22 cellular contexts compared by ENCODE assay signal in genomic region chr1:185341196-185341781, GRCh38. TPM values are rescaled to one million over a fixed set of nuclear protein-coding genes. Genes with fewer than 3 reads are reported as not detected.
DNase-seq lines count a peak whose midpoint lies in the region; ATAC-seq, FAIRE-seq and TF ChIP-seq lines count a peak whose summit lies in the region.
"Had no signal": no experiment of that assay in that cellular context is flagged by ENCODE, and none has a peak within 500 bp of the region (broad histone marks: within the 10 kb centered on the region; RNA-seq: fewer than 3 reads in every experiment).

No MANE protein-coding gene starts in this region.

- peak overlapping the region; percentile 11 for H3K18ac ChIP-seq in mesendoderm (ENCODE audit: low read length)

- H3K36me3 ChIP-seq in SK-N-SH (replicated peaks in 1 of 2; ENCODE audit: control insufficient read depth in 1 of 2, insufficient read depth in 2 of 2, low read length in 1 of 2) (no peaks in the 10 kb centered on the region), GM12878 (ENCODE audit: control insufficient read depth in 2 of 2, insufficient read depth in 2 of 2, low read length in 1 of 2) (no peaks in the 10 kb centered on the region), mesendoderm (ENCODE audit: control insufficient read depth, insufficient read depth, low read length) (no peaks in the 10 kb centered on the region)
- H3K36me3 ChIP-seq: BLaER1 had no signal

- no peaks in the 10 kb centered on the region for H3K79me2 ChIP-seq in SK-N-SH (ENCODE audit: insufficient read depth)
- no peaks in the 10 kb centered on the region for H3K79me2 ChIP-seq in GM12878 (ENCODE audit: control insufficient read depth, insufficient read depth, low read length)
- H3K79me2 ChIP-seq in mesendoderm (ENCODE audit: control insufficient read depth, insufficient read depth, low read length), result no peaks in the 10 kb centered on the region

- TF ChIP-seq RAD21 in SK-N-SH (IDR thresholded peaks at IDR 0.05; ENCODE audit: low read length) (no peak), GM12878 (IDR thresholded peaks at IDR 0.05; ENCODE audit: insufficient read depth, low read depth, low read length) (no peak)

- no peaks in the 10 kb centered on the region for H4K20me1 ChIP-seq in SK-N-SH (ENCODE audit: insufficient read depth)
- H4K20me1 ChIP-seq in GM12878 (ENCODE audit: control insufficient read depth, insufficient read depth), result no peaks in the 10 kb centered on the region

- TF ChIP-seq POLR2A in GM12878 (IDR thresholded peaks at IDR 0.05; ENCODE audit: low read depth, low read length), result no peak

- no peak overlapping the region for H3K56ac ChIP-seq in mesendoderm (ENCODE audit: low read length)

- H3K9me2 ChIP-seq in SK-N-SH, result no peaks in the 10 kb centered on the region

- no peak overlapping the region for H3K4me3 Mint-ChIP-seq in activated T-cell treated with anti-CD3 and anti-CD28 coated beads, Interleukin-2, amount 50 U/mL, for 24 hours
- H3K4me3 Mint-ChIP-seq: CD14-positive monocyte, HFFc6, IgD-negative memory B cell had no signal

- TF ChIP-seq EP300 in SK-N-SH (IDR thresholded peaks at IDR 0.05; ENCODE audit: borderline replicate concordance in 1 of 2, low read depth in 1 of 2, low read length in 1 of 2) (no peak), GM12878 (IDR thresholded peaks at IDR 0.05; ENCODE audit: borderline replicate concordance in 1 of 2, control insufficient read depth in 1 of 2, low read depth in 2 of 2, low read length in 2 of 2) (no peak)

- no peak for DNase-seq in SK-N-SH
- no peak for DNase-seq in GM12878 (ENCODE audit: low read depth, low spot score)
- DNase-seq in mesendoderm, result no peak
- DNase-seq in activated T-cell treated with anti-CD3 and anti-CD28 coated beads, Interleukin-2, amount 50 U/mL, for 24 hours, result no peak
- DNase-seq: Caco-2, GOT3, H7, HFFc6, KG1 had no signal

- H3K36me3 Mint-ChIP-seq in activated T-cell treated with anti-CD3 and anti-CD28 coated beads, Interleukin-2, amount 50 U/mL, for 24 hours (ENCODE audit: low read depth), result no peaks in the 10 kb centered on the region

- no peak overlapping the region for H3K27ac ChIP-seq in SK-N-SH (ENCODE audit: low read depth in 2 of 2, low read length in 1 of 2)
- H3K27ac ChIP-seq in GM12878 (ENCODE audit: control insufficient read depth, insufficient read depth), result no peak overlapping the region
- peak overlapping the region; percentile 75 for H3K27ac ChIP-seq in mesendoderm (ENCODE audit: low read depth, low read length)
- H3K27ac ChIP-seq: 22Rv1, BLaER1 had no signal

- BruUV-seq in GM12878 (replicated peaks; lab: Mats Ljungman, UMichigan), result no TSS peak

- FAIRE-seq in GM12878 (lab: Jason Lieb, UNC), result no peak
- FAIRE-seq: D721Med, G401.6, GM12892, HepG2, HTR-8/SVneo had no signal

- ATAC-seq in SK-N-SH treated with all-trans-retinoic acid at 6 μM for 48 hours (no peak), GM12878 (no peak), HG03378 (IDR thresholded peaks at IDR 0.05; ENCODE audit: unreplicated experiment) (no peak), GM21528 (IDR thresholded peaks at IDR 0.05; ENCODE audit: low FRiP score, unreplicated experiment) (no peak)
- ATAC-seq: HCT116, HepG2 had no signal

- no peaks in the 10 kb centered on the region for H3F3A ChIP-seq in SK-N-SH (replicated peaks; ENCODE audit: insufficient read depth)

- SMC1A ChIA-PET in GM12878 (lab: Charles Lee; ENCODE audit: uncharacterized antibody, unreplicated experiment), result interaction anchor here (1.5 to 1.7 kb wide), 2 partner anchors 10 to 12 kb away, joined by 3 to 4 read pairs; no protein-coding TSS in a partner anchor

- no peaks in the 10 kb centered on the region; a peak in 3 of 4 replicates for H3K4me1 ChIP-seq in SK-N-SH (ENCODE audit: control insufficient read depth in 1 of 2, insufficient read depth in 2 of 2, low read depth in 1 of 2, low read length in 1 of 2)
- H3K4me1 ChIP-seq in GM12878 (ENCODE audit: control insufficient read depth, insufficient read depth, low read length), result peaks cover 26% of the 10 kb centered on the region
- peaks cover 7% of the 10 kb centered on the region for H3K4me1 ChIP-seq in mesendoderm (ENCODE audit: control insufficient read depth, low read depth, low read length)
- H3K4me1 ChIP-seq: Caco-2 had no signal

- RAD21 ChIA-PET in GM12878 (lab: Charles Lee; ENCODE audit: unreplicated experiment), result interaction anchor here (0.6 to 3.3 kb wide), 2 partner anchors 24 to 254 kb away, joined by 3 to 36 read pairs; partner anchors contain the start of gene IVNS1ABP

- no peak overlapping the region for H3K23ac ChIP-seq in mesendoderm (ENCODE audit: low read length)

- intact Hi-C loops in GM12878 (cut with micrococcal nuclease; ENCODE audit: unreplicated experiment), result no loop called here

- no peak overlapping the region for H3K4ac ChIP-seq in mesendoderm (ENCODE audit: low read depth, low read length)

- H3K4me3 ChIP-seq in SK-N-SH (ENCODE audit: low read depth in 2 of 2, low read length in 1 of 2) (no peak overlapping the region), GM12878 (no peak overlapping the region), mesendoderm (ENCODE audit: low read length) (no peak overlapping the region)
- H3K4me3 ChIP-seq: BLaER1 had no signal

- H3K4me2 ChIP-seq in SK-N-SH (no peak overlapping the region), GM12878 (ENCODE audit: control insufficient read depth, insufficient read depth) (no peak overlapping the region), mesendoderm (ENCODE audit: low read length) (no peak overlapping the region)
- H3K4me2 ChIP-seq: BLaER1 had no signal

- peak overlapping the region; percentile 90 for H2BK5ac ChIP-seq in mesendoderm (ENCODE audit: low read length)

- H3K27ac Mint-ChIP-seq in activated T-cell treated with anti-CD3 and anti-CD28 coated beads, Interleukin-2, amount 50 U/mL, for 24 hours, result no peak overlapping the region
- H3K27ac Mint-ChIP-seq: CD14-positive monocyte, HFFc6 had no signal

- POLR2A ChIA-PET in SK-N-SH (lab: Yijun Ruan, JAX), result no interaction called here
- POLR2A ChIA-PET in GM12878 (lab: Charles Lee), result interaction anchor here (0.5 kb wide), 1 partner anchor 155 kb away, joined by 3 read pairs; no protein-coding TSS in a partner anchor

- H3K79me1 ChIP-seq in mesendoderm (ENCODE audit: low read length), result no peaks in the 10 kb centered on the region

- H3K9ac ChIP-seq in SK-N-SH (no peak overlapping the region), GM12878 (ENCODE audit: control insufficient read depth, insufficient read depth, low read length) (no peak overlapping the region), mesendoderm (ENCODE audit: low read length) (no peak overlapping the region)
- H3K9ac ChIP-seq: BLaER1 had no signal

- H3K4me1 Mint-ChIP-seq in activated T-cell treated with anti-CD3 and anti-CD28 coated beads, Interleukin-2, amount 50 U/mL, for 24 hours (ENCODE audit: low read depth), result peaks cover 33% of the 10 kb centered on the region

- no peaks in the 10 kb centered on the region for H3K9me3 Mint-ChIP-seq in activated T-cell treated with anti-CD3 and anti-CD28 coated beads, Interleukin-2, amount 50 U/mL, for 24 hours
- H3K9me3 Mint-ChIP-seq: HFFc6, IgD-negative memory B cell had no signal

- no peak overlapping the region for H2BK15ac ChIP-seq in mesendoderm (replicated peaks; ENCODE audit: low read depth)

- CTCF ChIA-PET in SK-N-SH (lab: Yijun Ruan, JAX), result no interaction called here
- CTCF ChIA-PET in GM12878 (lab: Yijun Ruan, JAX), result interaction anchor here (1.0 to 3.8 kb wide), 3 partner anchors 10 to 255 kb away, joined by 3 to 14 read pairs (median 3); no protein-coding TSS in a partner anchor

- no peak overlapping the region for H4K8ac ChIP-seq in mesendoderm (ENCODE audit: low read depth, low read length)

- H2AK5ac ChIP-seq in mesendoderm (ENCODE audit: low read length), result peak overlapping the region; percentile 25

- peak overlapping the region; percentile 8 for H2BK120ac ChIP-seq in mesendoderm (ENCODE audit: low read depth, low read length)

- in situ Hi-C loops in GM12878 (cut with MboI), result no loop called here

- no peak for TF ChIP-seq CTCF in SK-N-SH (IDR thresholded peaks at IDR 0.05)
- TF ChIP-seq CTCF in GM12878 (IDR thresholded peaks at IDR 0.05 in 2 of 3, conservative IDR thresholded peaks at IDR 0.05 in 1 of 3; ENCODE audit: control insufficient read depth in 2 of 3, extremely low read depth in 1 of 3, insufficient read depth in 1 of 3, low read depth in 3 of 3, low read length in 3 of 3), result no peak

- H4K5ac ChIP-seq in mesendoderm (ENCODE audit: low read length), result no peak overlapping the region

- no peaks in the 10 kb centered on the region for H3K9me3 ChIP-seq in SK-N-SH
- H3K9me3 ChIP-seq in GM12878 (replicated peaks; ENCODE audit: control insufficient read depth, insufficient read depth, low read length), result no peaks in the 10 kb centered on the region; the same call in 1 of the 3 replicates
- H3K9me3 ChIP-seq: BLaER1, Caco-2 had no signal

- H2AFZ ChIP-seq in SK-N-SH (ENCODE audit: low read depth), result no peak overlapping the region
- no peak overlapping the region for H2AFZ ChIP-seq in GM12878 (ENCODE audit: control insufficient read depth, low read depth, low read length)

- H3K27me3 ChIP-seq in SK-N-SH (ENCODE audit: insufficient read depth), result no peaks in the 10 kb centered on the region
- no peaks in the 10 kb centered on the region for H3K27me3 ChIP-seq in GM12878 (replicated peaks in 1 of 2; ENCODE audit: control insufficient read depth in 2 of 2, insufficient read depth in 2 of 2, low read length in 1 of 2)
- no peaks in the 10 kb centered on the region for H3K27me3 ChIP-seq in mesendoderm (ENCODE audit: insufficient read depth, low read length, poor library complexity)
- H3K27me3 ChIP-seq: BLaER1 had no signal

- no peaks in the 10 kb centered on the region for H3K27me3 Mint-ChIP-seq in activated T-cell treated with anti-CD3 and anti-CD28 coated beads, Interleukin-2, amount 50 U/mL, for 24 hours
- H3K27me3 Mint-ChIP-seq: IgD-negative memory B cell had no signal

RNA-seq across cellular contexts. Expression of gene IVNS1ABP, which starts 24.2 kb away (rescaled TPM):
- polyA plus RNA-seq in SK-N-SH (2012; rRNA removed) (24.5 and 31.5 TPM in 2 replicates), GM12878 (2011; rRNA removed) (154 and 194 TPM in 2 replicates), GM12878 (2014; fragmentation: Illumina TruSeq; extraction: Trizol) (40.3 and 53.4 TPM in 2 replicates), GM12878 (2014; fragmentation: Nextera tagmentation; extraction: Ambion mirVana) (10 to 100 TPM; 19.2 to 29.2 TPM), GM12878 (2014; rRNA removed) (33.4 and 39.6 TPM in 2 replicates), GM12878 (2016; fragmentation: Nextera tagmentation; extraction: Ambion mirVana) (10 to 100 TPM; 56.7 to 60.2 TPM)
- polyA plus RNA-seq in SK-N-SH (2012; cell fraction: cytosol; rRNA removed), result 24.5 and 29.6 TPM in 2 replicates
- 72.1 and 91.2 TPM in 2 replicates for polyA plus RNA-seq in SK-N-SH (2012; cell fraction: nucleus; rRNA removed)
- total RNA-seq in GM12878 (2013; cell fraction: nucleolus; rRNA removed), result 336 and 339 TPM in 2 replicates
- total RNA-seq in GM12878 (2014; rRNA removed) (42.4 and 43.7 TPM in 2 replicates), GM12878 (2014; rRNA removed; fragmentation: Illumina TruSeq; extraction: Trizol) (45.4 and 49.0 TPM in 2 replicates), GM12878 (2021) (48.3 and 52.6 TPM in 2 replicates)
- polyA plus RNA-seq in GM12878 (2011; ENCODE audit: low read depth), result 24.3 TPM
- 44.7 and 51.8 TPM in 2 replicates for polyA plus RNA-seq in GM12878 (2011; cell fraction: cytosol; rRNA removed)
- 242 and 289 TPM in 2 replicates for polyA plus RNA-seq in GM12878 (2011; cell fraction: nucleus; rRNA removed)
- 35.7 and 51.2 TPM in 2 replicates for polyA plus RNA-seq in GM12878 (2012)
- polyA minus RNA-seq in GM12878 (2011; rRNA and poly(A)+ RNA removed), result 107 and 148 TPM in 2 replicates
- 31.1 and 34.3 TPM in 2 replicates for polyA minus RNA-seq in GM12878 (2011; cell fraction: cytosol; rRNA and poly(A)+ RNA removed)
- 264 and 283 TPM in 2 replicates for polyA minus RNA-seq in GM12878 (2011; cell fraction: nucleus; rRNA and poly(A)+ RNA removed)
- polyA plus RNA-seq in mesendoderm (2013, experiment 1 of 2), result 99.3 TPM
- polyA plus RNA-seq in mesendoderm (2013, experiment 2 of 2), result 97.1 TPM
